ENCODE assay signal across 16 cellular contexts in the genomic region with DNA sequence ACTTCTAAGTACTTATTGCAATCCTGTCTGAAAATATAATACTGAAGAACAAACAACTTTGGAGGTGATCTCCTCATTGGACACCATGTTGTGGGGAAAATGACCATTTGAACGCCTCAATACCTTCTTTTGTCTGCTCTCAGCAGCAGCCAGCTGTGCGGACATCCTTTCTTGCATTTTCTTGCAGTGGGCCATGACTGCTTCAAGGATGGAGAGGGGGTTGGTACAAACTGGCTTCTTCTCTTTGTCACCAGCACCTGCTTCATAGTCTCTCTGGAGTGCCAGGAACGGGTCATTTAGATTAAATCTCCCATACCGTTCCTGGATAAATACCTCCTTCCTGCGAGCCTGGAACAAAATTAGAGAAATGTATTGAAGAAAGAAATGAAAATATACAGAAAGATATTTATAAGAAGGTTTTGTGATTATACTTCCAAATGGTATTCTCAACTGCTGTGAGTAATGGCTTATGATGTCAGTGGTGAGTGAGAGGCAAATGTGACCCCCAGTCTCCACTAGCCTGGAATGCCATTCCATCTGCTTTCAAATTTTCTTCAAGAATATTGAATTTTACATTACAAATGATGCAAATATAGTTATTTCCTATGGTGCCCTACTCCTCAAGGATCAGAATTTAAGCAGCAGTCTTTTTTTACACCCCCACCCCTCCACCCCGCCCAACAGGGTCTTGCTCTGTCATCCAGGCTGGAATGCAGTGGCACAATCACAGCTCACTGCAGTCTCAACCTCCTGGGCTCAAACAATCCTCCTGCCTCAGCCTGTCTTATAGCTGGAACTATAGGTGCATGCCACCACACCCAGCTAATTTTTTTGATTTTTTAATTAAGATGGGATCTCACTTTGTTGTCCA.
A peak's percentile ranks its signal among the peaks of the same experiment; 100 is the strongest.
DNase-seq lines count a peak whose midpoint lies in the region; ATAC-seq and TF ChIP-seq lines count a peak whose summit lies in the region.
"Had no signal": no experiment of that assay in that cellular context is flagged by ENCODE, and none has a peak within 500 bp of the region (broad histone marks: within the 10 kb centered on the region; RNA-seq: fewer than 3 reads in every experiment).

No MANE protein-coding gene starts in this region.

- H2BK15ac ChIP-seq in IMR-90 (ENCODE audit: low read depth, low read length): no peak overlapping the region; the same call in 2 of the 3 replicates

- peak overlapping the region; percentile 77 for H2BK5ac ChIP-seq in IMR-90 (ENCODE audit: low read depth, low read length, poor library complexity, severe bottlenecking)

- H3K4me1 ChIP-seq in IMR-90 (ENCODE audit: control insufficient read depth, insufficient read depth, low read length): peaks cover 10% of the 10 kb centered on the region
- peaks cover 73% of the 10 kb centered on the region for H3K4me1 ChIP-seq in iPS-18a (ENCODE audit: control insufficient read depth, low read depth, low read length)
- no peaks in the 10 kb centered on the region for H3K4me1 ChIP-seq in colonic mucosa

- ATAC-seq in IMR-90 (ENCODE audit: low read depth): peak; percentile 81
- no peak for ATAC-seq in activated T-helper 17 cell treated with anti-CD3 and anti-CD28 coated beads, Interleukin-2, amount 50 U/mL, for 72 hours (replicated peaks)

- intact Hi-C loops in IMR-90 (cut with micrococcal nuclease): loop anchor here (2.0 kb wide), 1 partner anchor 16 kb away; no protein-coding TSS in a partner anchor
- intact Hi-C loops in activated CD4-positive, alpha-beta memory T cell treated with anti-CD3 and anti-CD28 coated beads for 36 hours (cut with micrococcal nuclease): no loop called here
- intact Hi-C loops in colonic mucosa (cut with DNase I): no loop called here

- no peaks in the 10 kb centered on the region for H4K20me1 ChIP-seq in IMR-90 (ENCODE audit: insufficient read depth, low read length)

- peak overlapping the region; percentile 19 for H3K4me2 ChIP-seq in IMR-90 (ENCODE audit: low read depth, low read length)

- CTCF ChIA-PET in IMR-90 (lab: Yijun Ruan, JAX): no interaction called here
- CTCF ChIA-PET in activated CD4-positive, alpha-beta memory T cell treated with anti-CD3 and anti-CD28 coated beads for 36 hours (lab: Charles Lee): no interaction called here

- peaks cover 0 to 6% of the 10 kb centered on the region in 2 experiments; a peak in 3 of 4 replicates for H3K79me1 ChIP-seq in IMR-90 (ENCODE audit: low read depth in 1 of 2, low read length in 2 of 2)

- H2BK20ac ChIP-seq in IMR-90 (ENCODE audit: low read depth, low read length): peak overlapping the region; percentile 55; the same call in 1 of the 2 replicates

- H3K27me3 Mint-ChIP-seq in activated CD4-positive, alpha-beta memory T cell treated with anti-CD3 and anti-CD28 coated beads for 36 hours: no peaks in the 10 kb centered on the region
- H3K27me3 Mint-ChIP-seq in activated T-helper 17 cell treated with anti-CD3 and anti-CD28 coated beads, Interleukin-2, amount 50 U/mL, for 72 hours: no peaks in the 10 kb centered on the region

- peak overlapping the region in 1 of 2 experiments; percentile 10; a peak in 3 of 4 replicates for H4K8ac ChIP-seq in IMR-90 (ENCODE audit: low read depth in 2 of 2, low read length in 2 of 2)

- no peak overlapping the region; the same call in 1 of the 2 replicates for H3K14ac ChIP-seq in IMR-90 (replicated peaks; ENCODE audit: low read depth, low read length)

- TF ChIP-seq RAD21 in IMR-90 (IDR thresholded peaks at IDR 0.05; ENCODE audit: low read length): no peak

- no peak overlapping the region for H3K27ac Mint-ChIP-seq in activated CD4-positive, alpha-beta memory T cell treated with anti-CD3 and anti-CD28 coated beads for 36 hours
- no peak overlapping the region for H3K27ac Mint-ChIP-seq in activated T-helper 17 cell treated with anti-CD3 and anti-CD28 coated beads, Interleukin-2, amount 50 U/mL, for 72 hours
- H3K27ac Mint-ChIP-seq: activated T-helper 1 cell treated with anti-CD3 and anti-CD28 coated beads, Interleukin-12 subunit alpha, Interleukin-12 subunit beta, Interleukin-2, Interleukin-4 antibody, amounts not matched to agents 30 ng/mL and 10 ng/mL and 1 ng/mL, durations not matched to agents 14 hours and 24 hours and 36 hours had no signal

- H2AFZ ChIP-seq in IMR-90 (replicated peaks; ENCODE audit: low read length, poor library complexity): peak overlapping the region; percentile 2

- no peaks in the 10 kb centered on the region for H3K9me3 Mint-ChIP-seq in activated CD4-positive, alpha-beta memory T cell treated with anti-CD3 and anti-CD28 coated beads for 36 hours
- H3K9me3 Mint-ChIP-seq in activated T-helper 17 cell treated with anti-CD3 and anti-CD28 coated beads, Interleukin-2, amount 50 U/mL, for 72 hours: no peaks in the 10 kb centered on the region
- H3K9me3 Mint-ChIP-seq: activated T-helper 1 cell treated with anti-CD3 and anti-CD28 coated beads, Interleukin-12 subunit alpha, Interleukin-12 subunit beta, Interleukin-2, Interleukin-4 antibody, amounts not matched to agents 30 ng/mL and 10 ng/mL and 1 ng/mL, durations not matched to agents 14 hours and 24 hours and 36 hours; neural crest cell had no signal

- H3K27ac ChIP-seq in IMR-90 (ENCODE audit: insufficient read depth, low read length) (peak overlapping the region; percentile 29; the same call in 1 of the 2 replicates), iPS-18a (ENCODE audit: low read length) (peak overlapping the region; percentile 12), colonic mucosa (no peak overlapping the region)
- H3K27ac ChIP-seq: esophagus squamous epithelium, thoracic aorta had no signal

- WGBS in IMR-90 (ENCODE audit: extremely low coverage in 2 of 2, insufficient read length in 1 of 2), 2 experiments: 40% methylated on average over 1 of the region's 6 CpGs; no CpG with 5 or more reads in 1 of the 2 experiments

- H3K36me3 ChIP-seq in IMR-90 (ENCODE audit: control insufficient read depth, insufficient read depth, low read length) (0 out of 2 replicates have a peak, but pooled peaks cover 1% of the 10 kb centered on the region), iPS-18a (ENCODE audit: control insufficient read depth, low read depth, low read length) (no peaks in the 10 kb centered on the region), colonic mucosa (no peaks in the 10 kb centered on the region)
- H3K36me3 ChIP-seq: thoracic aorta had no signal

- peaks cover 5% of the 10 kb centered on the region; the same call in 1 of the 2 replicates for H3K9me1 ChIP-seq in IMR-90 (ENCODE audit: insufficient read depth, low read length)

- TF ChIP-seq POLR2A in IMR-90 (IDR thresholded peaks at IDR 0.05; ENCODE audit: low read depth, low read length): no peak

- dilution Hi-C loops in IMR-90 (cut with HindIII; ENCODE audit: low sequenced_read_pairs, unreplicated experiment): no loop called here

- H3K9me3 ChIP-seq in IMR-90 (ENCODE audit: control insufficient read depth, insufficient read depth, low read length) (no peaks in the 10 kb centered on the region), iPS-18a (ENCODE audit: control insufficient read depth, low read depth, low read length) (no peaks in the 10 kb centered on the region), colonic mucosa (no peaks in the 10 kb centered on the region)
- H3K9me3 ChIP-seq: esophagus squamous epithelium, thoracic aorta had no signal

- no peaks in the 10 kb centered on the region for H3K36me3 Mint-ChIP-seq in activated CD4-positive, alpha-beta memory T cell treated with anti-CD3 and anti-CD28 coated beads for 36 hours
- no peaks in the 10 kb centered on the region for H3K36me3 Mint-ChIP-seq in activated T-helper 17 cell treated with anti-CD3 and anti-CD28 coated beads, Interleukin-2, amount 50 U/mL, for 72 hours (ENCODE audit: low read depth)

- peak; percentile 30 for DNase-seq in AG08396 (ENCODE audit: low spot score)
- DNase-seq in IMR-90: peak; percentile 83
- DNase-seq in astrocyte of the spinal cord (ENCODE audit: low read depth, low spot score): peak; percentile 57
- no peak for DNase-seq in activated CD4-positive, alpha-beta memory T cell treated with anti-CD3 and anti-CD28 coated beads for 36 hours
- no peak for DNase-seq in NCI-H82 treated with DMSO at 0.1 percent for 48 hours (lab: John Stamatoyannopoulos, UW; ENCODE audit: unreplicated experiment)
- no peak for DNase-seq in colonic mucosa
- DNase-seq: activated CD4-positive, alpha-beta T cell treated with anti-CD3 and anti-CD28 coated beads, Interleukin-2, amount 50 U/mL, for 4 hours; dermis blood vessel endothelial cell; esophagus squamous epithelium; NCI-H2029; SIG-M5 had no signal

- no peak overlapping the region for H3K4me3 Mint-ChIP-seq in activated CD4-positive, alpha-beta memory T cell treated with anti-CD3 and anti-CD28 coated beads for 36 hours
- no peak overlapping the region for H3K4me3 Mint-ChIP-seq in activated T-helper 17 cell treated with anti-CD3 and anti-CD28 coated beads, Interleukin-2, amount 50 U/mL, for 72 hours
- H3K4me3 Mint-ChIP-seq: activated T-helper 1 cell treated with anti-CD3 and anti-CD28 coated beads, Interleukin-12 subunit alpha, Interleukin-12 subunit beta, Interleukin-2, Interleukin-4 antibody, amounts not matched to agents 30 ng/mL and 10 ng/mL and 1 ng/mL, durations not matched to agents 14 hours and 24 hours and 36 hours; neural crest cell had no signal

- in situ Hi-C loops in IMR-90 (cut with MboI; ENCODE audit: low sequenced_read_pairs) (no loop called here), astrocyte of the spinal cord (cut with HindIII; ENCODE audit: low sequenced_read_pairs) (no loop called here)

- peak overlapping the region; percentile 63; the same call in 1 of the 2 replicates for H3K23ac ChIP-seq in IMR-90 (ENCODE audit: low read depth, low read length)

- H3K4ac ChIP-seq in IMR-90 (ENCODE audit: low read depth, low read length): peak overlapping the region; percentile 49

- H3K27me3 ChIP-seq in IMR-90 (ENCODE audit: control insufficient read depth, insufficient read depth, low read length) (no peaks in the 10 kb centered on the region), iPS-18a (ENCODE audit: control insufficient read depth, insufficient read depth, low read length) (no peaks in the 10 kb centered on the region), colonic mucosa (no peaks in the 10 kb centered on the region)
- H3K27me3 ChIP-seq: esophagus squamous epithelium had no signal

- H3K9ac ChIP-seq in IMR-90 (ENCODE audit: low read depth, low read length) (no peak overlapping the region), iPS-18a (ENCODE audit: low read length) (peak overlapping the region; percentile 43), colonic mucosa (ENCODE audit: low read depth in 2 of 2, low read length in 2 of 2) (no peak overlapping the region)

- no TSS peak for BruUV-seq in IMR-90 (replicated peaks; lab: Mats Ljungman, UMichigan)

- TF ChIP-seq CTCF in IMR-90 (conservative IDR thresholded peaks at IDR 0.05; ENCODE audit: low read depth, low read length) (no peak), astrocyte of the spinal cord (IDR thresholded peaks at IDR 0.05; ENCODE audit: low read depth, low read length) (no peak), colonic mucosa (IDR thresholded peaks at IDR 0.05) (no peak)

- POLR2A ChIA-PET in IMR-90 (lab: Charles Lee; ENCODE audit: unreplicated experiment): no interaction called here
- POLR2A ChIA-PET in activated CD4-positive, alpha-beta memory T cell treated with anti-CD3 and anti-CD28 coated beads for 36 hours (lab: Charles Lee): no interaction called here

- no peak overlapping the region for H3K56ac ChIP-seq in IMR-90 (ENCODE audit: extremely low read depth, insufficient read depth, low read length)

- H3K18ac ChIP-seq in IMR-90 (ENCODE audit: low read depth, low read length): peak overlapping the region; percentile 82; the same call in 1 of the 2 replicates

- H2AK9ac ChIP-seq in IMR-90 (replicated peaks; ENCODE audit: low read depth, low read length, poor library complexity): no peak overlapping the region

- H2AK5ac ChIP-seq in IMR-90 (ENCODE audit: low read depth, low read length): 0 out of 2 replicates have a peak overlapping the region, but pooled peaks have one; percentile 15

- H3K4me3 ChIP-seq in IMR-90 (ENCODE audit: insufficient read depth, low read depth, low read length): no peak overlapping the region
- no peak overlapping the region for H3K4me3 ChIP-seq in astrocyte of the spinal cord (ENCODE audit: low read depth, low read length)
- H3K4me3 ChIP-seq in iPS-18a (ENCODE audit: low read length): peak overlapping the region; percentile 29
- no peak overlapping the region for H3K4me3 ChIP-seq in colonic mucosa
- H3K4me3 ChIP-seq: esophagus squamous epithelium, thoracic aorta had no signal

- no peak overlapping the region; the same call in 1 of the 2 replicates for H4K91ac ChIP-seq in IMR-90 (ENCODE audit: insufficient read depth, low read depth, low read length)

- H4K5ac ChIP-seq in IMR-90 (ENCODE audit: low read depth, low read length): no peak overlapping the region

- no peaks in the 10 kb centered on the region for H3K4me1 Mint-ChIP-seq in activated CD4-positive, alpha-beta memory T cell treated with anti-CD3 and anti-CD28 coated beads for 36 hours (ENCODE audit: low read depth)
- no peaks in the 10 kb centered on the region for H3K4me1 Mint-ChIP-seq in activated T-helper 17 cell treated with anti-CD3 and anti-CD28 coated beads, Interleukin-2, amount 50 U/mL, for 72 hours

- H2BK120ac ChIP-seq in IMR-90 (ENCODE audit: low read depth, low read length): peak overlapping the region; percentile 74; the same call in 1 of the 2 replicates

Comparison
In these comparisons a context has a peak if more than half of its experiments do, and no peak if none do; other contexts are left out.
1. DNase-seq: peak in AG08396 (single experiment), IMR-90 (single experiment) and astrocyte of the spinal cord (single experiment); none in activated CD4-positive, alpha-beta memory T cell treated with anti-CD3 and anti-CD28 coated beads for 36 hours (single experiment), NCI-H82 treated with DMSO at 0.1 percent for 48 hours (single experiment) and colonic mucosa (single experiment).